In the genomic region with DNA sequence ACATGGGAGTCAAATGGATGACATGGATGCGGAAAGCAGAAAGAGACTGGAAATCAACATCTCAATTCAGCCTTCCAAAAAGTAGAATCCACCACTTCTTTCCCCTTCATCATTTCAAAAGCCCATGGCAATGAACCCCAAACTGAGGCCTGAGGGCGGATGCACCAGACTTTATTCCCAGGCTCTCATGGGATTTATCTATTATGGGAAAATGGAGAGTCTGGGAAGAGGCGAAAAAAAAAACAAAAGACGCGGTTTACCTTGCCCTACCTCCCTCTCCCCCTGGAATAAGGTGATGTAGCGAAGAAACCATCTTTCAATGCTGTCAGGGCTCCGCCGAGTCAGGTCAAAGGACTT, we compare ENCODE assay signal across 8 cellular contexts. TPM values are rescaled to one million over a fixed set of nuclear protein-coding genes. Genes with fewer than 3 reads are reported as not detected.
A peak's percentile ranks its signal among the peaks of the same experiment; 100 is the strongest.
DNase-seq lines count a peak whose midpoint lies in the region; ATAC-seq, FAIRE-seq and TF ChIP-seq lines count a peak whose summit lies in the region.

No MANE protein-coding gene starts in this region.

- ATAC-seq in DND-41 (ENCODE audit: insufficient read depth, low read depth), result no peak
- peak in 1 of 4 donors; percentile 2 for ATAC-seq in pancreas

- DNase-seq in DND-41 (no peak), OCI-LY7 (ENCODE audit: low spot score) (no peak), epithelial cell of proximal tubule (ENCODE audit: low read depth) (no peak), pancreas (no peak), GM20000 (ENCODE audit: low spot score) (no peak), RCC 7860 (ENCODE audit: low spot score) (no peak), SK-N-DZ (ENCODE audit: low spot score) (no peak)
- no peak for DNase-seq in activated CD8-positive, alpha-beta memory T cell treated with anti-CD3 and anti-CD28 coated beads, Interleukin-2, amount 50 U/mL, for 4 hours

- H3K4me3 ChIP-seq in DND-41 (ENCODE audit: low read depth in 1 of 2, low read length in 2 of 2) (peak overlapping the region; percentile 88 to 96), OCI-LY7 (ENCODE audit: low read depth, low read length, poor library complexity, severe bottlenecking) (peak overlapping the region; percentile 78), epithelial cell of proximal tubule (ENCODE audit: low read depth, low read length) (peak overlapping the region; percentile 96), pancreas (peak overlapping the region; percentile 54 to 78 (median 69))

- H3K9me3 ChIP-seq in DND-41 (ENCODE audit: insufficient read depth, low read length, severe bottlenecking) (peaks cover 5% of the 10 kb centered on the region), OCI-LY7 (ENCODE audit: low read length) (peaks cover 39% of the 10 kb centered on the region), pancreas (no peaks in the 10 kb centered on the region)

- H3K27ac ChIP-seq in DND-41 (ENCODE audit: low read length) (peak overlapping the region; percentile 82), OCI-LY7 (ENCODE audit: low read depth, low read length, poor library complexity, severe bottlenecking) (peak overlapping the region; percentile 28), pancreas (peak overlapping the region in 3 of 4 donors; percentile 45 to 71 (median 68))

- H3K27me3 ChIP-seq in DND-41 (ENCODE audit: insufficient read depth, low read length, poor library complexity) (no peaks in the 10 kb centered on the region), pancreas (no peaks in the 10 kb centered on the region)

- CTCF ChIA-PET in OCI-LY7 (lab: Charles Lee; ENCODE audit: unreplicated experiment), result interaction anchor here (1.0 kb wide), 1 partner anchor 179 kb away, joined by 3 read pairs; no protein-coding TSS in a partner anchor

- WGBS in pancreas, 2 donors, result 12 to 15% methylated on average over 8 of the region's 8 CpGs

- peak overlapping the region; percentile 72 for H3K9ac ChIP-seq in DND-41 (ENCODE audit: low read depth, low read length)

- POLR2A ChIA-PET in OCI-LY7 (lab: Charles Lee), result interaction anchor here (1.4 to 1.7 kb wide), 3 partner anchors 8 to 182 kb away, joined by 6 to 7 read pairs (median 7); a partner anchor contains a TSS

- H3K79me2 ChIP-seq in DND-41 (ENCODE audit: insufficient read depth, low read length), result peaks cover 54% of the 10 kb centered on the region
- peaks cover 11% of the 10 kb centered on the region; the same call in 1 of the 2 replicates for H3K79me2 ChIP-seq in OCI-LY7 (ENCODE audit: insufficient read depth, low read depth, low read length)

- no peak for FAIRE-seq in pancreas (lab: Jason Lieb, UNC)
- no peak for FAIRE-seq in RCC 7860 (lab: Jason Lieb, UNC)

- H3K36me3 ChIP-seq in DND-41 (ENCODE audit: insufficient read depth, low read length) (no peaks in the 10 kb centered on the region; the same call in 1 of the 2 replicates), OCI-LY7 (ENCODE audit: insufficient read depth, low read length) (no peaks in the 10 kb centered on the region), pancreas (no peaks in the 10 kb centered on the region)

- TF ChIP-seq CTCF in DND-41 (IDR thresholded peaks at IDR 0.05; ENCODE audit: borderline replicate concordance, extremely low read depth, low read length, poor library complexity, severe bottlenecking) (no peak), OCI-LY7 (conservative IDR thresholded peaks at IDR 0.05; ENCODE audit: low read length) (no peak), epithelial cell of proximal tubule (conservative IDR thresholded peaks at IDR 0.05; ENCODE audit: low read depth, low read length) (no peak), pancreas (IDR thresholded peaks at IDR 0.05) (no peak), GM20000 (IDR thresholded peaks at IDR 0.05; ENCODE audit: extremely low read depth, missing control alignments) (no peak)

- H4K20me1 ChIP-seq in DND-41 (ENCODE audit: insufficient read depth, low read length), result no peaks in the 10 kb centered on the region
- no peaks in the 10 kb centered on the region for H4K20me1 ChIP-seq in OCI-LY7 (ENCODE audit: insufficient read depth, low read length)

- intact Hi-C loops in OCI-LY7 (cut with micrococcal nuclease; ENCODE audit: unreplicated experiment), result loop anchor here (1.0 to 5.0 kb wide), 4 partner anchors 181 to 707 kb away; a partner anchor contains a TSS
- intact Hi-C loops in pancreas (cut with DNase I), result no loop called here

- H2AFZ ChIP-seq in DND-41 (ENCODE audit: low read depth, low read length) (peak overlapping the region; percentile 97), OCI-LY7 (ENCODE audit: low read length) (peak overlapping the region; percentile 91)

- H3K4me2 ChIP-seq in DND-41 (ENCODE audit: insufficient read depth, low read length) (peak overlapping the region; percentile 61), OCI-LY7 (ENCODE audit: low read length) (peak overlapping the region; percentile 91)

- H3K4me1 ChIP-seq in DND-41 (ENCODE audit: insufficient read depth, low read length) (peaks cover 52% of the 10 kb centered on the region), OCI-LY7 (ENCODE audit: insufficient read depth, low read length, poor library complexity, severe bottlenecking) (peaks cover 23% of the 10 kb centered on the region), pancreas (peaks cover 6 to 11% (median 9%) of the 10 kb centered on the region in 3 donors)

- no peaks in the 10 kb centered on the region for H3K9me2 ChIP-seq in OCI-LY7 (ENCODE audit: insufficient read depth, low read length)

- BruUV-seq in OCI-LY7 (replicated peaks; lab: Mats Ljungman, UMichigan), result TSS peak; percentile 63

RNA-seq across cellular contexts. Expression of a gene that starts 0.6 kb away (rescaled TPM):
- total RNA-seq in OCI-LY7 (2014; rRNA removed; shearing (Covaris generic)), result 10.5 and 10.6 TPM in 2 replicates
- total RNA-seq in OCI-LY7 (2022) (12.5 and 13.3 TPM in 2 replicates), epithelial cell of proximal tubule (15.0 and 15.7 TPM in 2 replicates), pancreas (10 to 100 TPM in 4 of 6 donors, 1 to 10 TPM in 2; 7.9 to 18.5 (median 11.6) TPM)
- 10 to 100 TPM in 1 of 2 donors, 1 to 10 TPM in 1; 6.7 to 16.0 TPM for polyA plus RNA-seq in pancreas
- 31.1 and 41.3 TPM in 2 replicates for polyA plus RNA-seq in SK-N-DZ (2014; cell fraction: cytosol; rRNA removed)
- polyA plus RNA-seq in SK-N-DZ (2014; cell fraction: nucleus; rRNA removed), result 22.0 and 24.2 TPM in 2 replicates

Comparison
In these comparisons a context has a peak if more than half of its experiments do, and no peak if none do; other contexts are left out.
1. H3K27ac ChIP-seq: peak in every context shown above with its lines; median percentile 82 in DND-41; 68 in pancreas; 28 in OCI-LY7.